Comparison of ENCODE assay signal across 1 cellular context in the genomic region with DNA sequence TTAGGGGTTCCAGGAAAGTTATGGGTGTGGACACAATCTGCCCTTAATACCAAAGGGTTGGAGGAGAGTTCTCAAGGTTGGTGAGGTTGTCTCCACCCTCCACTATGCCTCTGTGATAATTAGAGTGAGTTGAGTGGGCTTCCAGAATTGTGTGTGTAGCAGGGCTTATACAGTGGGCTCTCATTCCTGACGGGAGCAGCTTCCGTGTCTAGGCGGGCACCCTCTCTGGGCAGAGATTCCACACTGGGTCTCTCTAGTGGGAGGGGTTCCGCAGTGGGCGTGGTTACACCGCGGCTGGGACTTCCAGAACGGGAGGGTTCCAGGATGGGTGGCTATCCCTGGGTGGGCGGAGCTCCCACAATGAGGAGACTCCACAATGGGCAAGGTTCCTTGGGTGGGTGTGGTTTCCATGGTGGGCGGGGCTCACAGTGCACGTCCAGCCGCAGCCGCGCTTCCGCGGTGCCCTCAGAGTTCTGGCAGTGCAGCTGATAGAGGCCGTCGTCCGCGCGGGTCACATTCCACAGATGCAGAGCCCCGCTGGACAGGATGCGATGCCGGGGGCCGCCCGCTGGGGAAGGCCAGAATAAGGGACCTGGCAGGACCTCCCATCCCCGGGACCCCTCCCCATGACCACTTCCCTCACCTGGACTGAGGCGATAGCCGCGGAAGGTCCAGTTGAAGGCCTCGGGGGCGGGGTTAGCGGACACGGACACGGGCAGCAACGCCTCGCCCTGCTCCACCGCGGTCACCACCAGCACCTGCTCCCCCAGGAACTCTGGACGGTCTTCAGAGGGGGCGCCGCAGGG.
TF ChIP-seq lines count a peak whose summit lies in the region.

No MANE protein-coding gene starts in this region.

TF ChIP-seq in IMR-90, 13 proteins besides CTCF, POLR2A, EP300 and RAD21:
- TF ChIP-seq MAZ (IDR thresholded peaks at IDR 0.05; ENCODE audit: borderline replicate concordance, low read depth, low read length) (no peak), FOS (IDR thresholded peaks at IDR 0.05; ENCODE audit: low read depth, low read length) (no peak), NFE2L2 (IDR thresholded peaks at IDR 0.05; ENCODE audit: low read depth, low read length) (no peak), MXI1 (IDR thresholded peaks at IDR 0.05; ENCODE audit: borderline replicate concordance, low read depth, low read length) (no peak), CHD1 (IDR thresholded peaks at IDR 0.05; ENCODE audit: low read depth, low read length) (no peak), SMC3 (IDR thresholded peaks at IDR 0.05; ENCODE audit: low read depth, low read length) (no peak), MAFK (IDR thresholded peaks at IDR 0.05; ENCODE audit: low read depth, low read length) (no peak), BHLHE40 (IDR thresholded peaks at IDR 0.05; ENCODE audit: low read depth, low read length) (no peak), RCOR1 (IDR thresholded peaks at IDR 0.05; ENCODE audit: insufficient replicate concordance, low read length) (no peak), CEBPB (IDR thresholded peaks at IDR 0.05; ENCODE audit: low read depth, low read length) (no peak), ELK1 (IDR thresholded peaks at IDR 0.05; ENCODE audit: borderline replicate concordance, low read depth, low read length) (no peak), RFX5 (IDR thresholded peaks at IDR 0.05; ENCODE audit: low read depth, low read length) (no peak)
- TF ChIP-seq, protein P1, sequence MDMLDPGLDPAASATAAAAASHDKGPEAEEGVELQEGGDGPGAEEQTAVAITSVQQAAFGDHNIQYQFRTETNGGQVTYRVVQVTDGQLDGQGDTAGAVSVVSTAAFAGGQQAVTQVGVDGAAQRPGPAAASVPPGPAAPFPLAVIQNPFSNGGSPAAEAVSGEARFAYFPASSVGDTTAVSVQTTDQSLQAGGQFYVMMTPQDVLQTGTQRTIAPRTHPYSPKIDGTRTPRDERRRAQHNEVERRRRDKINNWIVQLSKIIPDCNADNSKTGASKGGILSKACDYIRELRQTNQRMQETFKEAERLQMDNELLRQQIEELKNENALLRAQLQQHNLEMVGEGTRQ (IDR thresholded peaks at IDR 0.05; ENCODE audit: low read depth, low read length) = no peak
